Comparison of ENCODE assay signal across 34 cellular contexts in the genomic region with DNA sequence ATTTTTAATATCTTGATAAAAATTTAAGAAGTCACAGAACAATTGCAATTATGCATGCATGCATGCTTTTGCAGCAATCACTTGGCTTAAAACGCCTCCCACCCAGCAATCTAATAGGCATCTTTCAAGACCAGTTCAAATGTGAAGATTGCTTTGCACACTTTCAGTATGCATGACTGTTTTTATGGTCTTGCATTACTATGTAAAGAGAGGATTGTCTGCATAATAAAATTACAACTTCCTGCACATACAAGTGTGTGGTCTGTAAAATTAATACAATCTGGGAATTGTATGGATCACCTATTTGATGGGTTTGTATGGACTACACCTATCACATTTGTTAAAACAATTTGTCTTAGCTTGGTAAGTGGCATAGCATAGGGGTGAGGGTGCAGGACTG. TPM values are rescaled to one million over a fixed set of nuclear protein-coding genes. Genes with fewer than 3 reads are reported as not detected.
"Had no signal": no experiment of that assay in that cellular context is flagged by ENCODE, and none has a peak within 500 bp of the region (broad histone marks: within the 10 kb centered on the region; RNA-seq: fewer than 3 reads in every experiment).

No MANE protein-coding gene starts in this region.

- H3K27ac Mint-ChIP-seq: activated CD4-positive, alpha-beta memory T cell treated with anti-CD3 and anti-CD28 coated beads, Interleukin-2, amount 10 ng/mL, durations not matched to agents 7 days and 5 days; activated CD4-positive, alpha-beta T cell treated with anti-CD3 and anti-CD28 coated beads, Interleukin-2, amount 10 ng/mL, durations not matched to agents 7 days and 5 days; activated CD8-positive, alpha-beta memory T cell treated with anti-CD3 and anti-CD28 coated beads, Interleukin-2, amount 10 ng/mL, durations not matched to agents 7 days and 5 days; activated CD8-positive, alpha-beta T cell treated with anti-CD3 and anti-CD28 coated beads, Interleukin-2, amount 10 ng/mL, durations not matched to agents 7 days and 5 days; activated naive CD4-positive, alpha-beta T cell treated with anti-CD3 and anti-CD28 coated beads, Interleukin-2, amount 50 U/mL, for 72 hours; activated naive CD8-positive, alpha-beta T cell treated with anti-CD3 and anti-CD28 coated beads for 36 hours; activated T-cell treated with anti-CD3 and anti-CD28 coated beads, Interleukin-2, amount 50 U/mL, for 24 hours; activated T-helper 2 cell treated with anti-CD3 and anti-CD28 coated beads, Interferon-gamma antibody, Interleukin-2, Interleukin-4, amounts not matched to agents 10 μg/mL and 5 μg/mL and 100 μg/mL, durations not matched to agents 14 hours and 24 hours and 36 hours; T-helper 1 cell treated with Interleukin-12 subunit alpha and Interleukin-12 subunit beta and Interleukin-4 antibody, amounts not matched to agents 30 μg/mL and 1 μg/mL, for 36 hours; T-helper 2 cell treated with Interferon-gamma antibody and Interleukin-4, amounts not matched to agents 5 μg/mL and 100 μg/mL, for 36 hours; WTC11 had no signal

- DNase-seq: activated CD4-positive, alpha-beta memory T cell treated with anti-CD3 and anti-CD28 coated beads, Interleukin-2, amount 10 ng/mL, durations not matched to agents 7 days and 5 days; activated CD4-positive, alpha-beta T cell treated with anti-CD3 and anti-CD28 coated beads for 1 hour; activated CD4-positive, alpha-beta T cell treated with anti-CD3 and anti-CD28 coated beads for 4 hours; activated CD4-positive, alpha-beta T cell treated with anti-CD3 and anti-CD28 coated beads, Interleukin-2, amount 10 ng/mL, durations not matched to agents 7 days and 5 days; activated CD4-positive, alpha-beta T cell treated with anti-CD3 and anti-CD28 coated beads, Interleukin-2, amount 50 U/mL, for 48 hours; activated CD4-positive, CD25-positive, alpha-beta regulatory T cell; activated CD8-positive, alpha-beta memory T cell treated with anti-CD3 and anti-CD28 coated beads for 24 hours; activated CD8-positive, alpha-beta memory T cell treated with anti-CD3 and anti-CD28 coated beads, Interleukin-2, amount 10 ng/mL, durations not matched to agents 7 days and 5 days; activated CD8-positive, alpha-beta memory T cell treated with anti-CD3 and anti-CD28 coated beads, Interleukin-2, amount 50 U/mL, for 48 hours; activated CD8-positive, alpha-beta T cell treated with anti-CD3 and anti-CD28 coated beads, Interleukin-2, amount 10 ng/mL, durations not matched to agents 7 days and 5 days; activated effector memory CD4-positive, alpha-beta T cell treated with Interleukin-2 at 50 U/mL for 16 hours; activated gamma-delta T cell; activated naive CD4-positive, alpha-beta T cell treated with anti-CD3 and anti-CD28 coated beads, Interleukin-2, amount 50 U/mL, for 16 hours; activated naive CD4-positive, alpha-beta T cell treated with Interleukin-2 at 50 U/mL for 16 hours; activated naive CD8-positive, alpha-beta T cell treated with anti-CD3 and anti-CD28 coated beads for 36 hours; activated T-cell treated with anti-CD3 and anti-CD28 coated beads, Interleukin-2, amount 50 U/mL, for 24 hours; activated T-cell treated with anti-CD3 and anti-CD28 coated beads, Interleukin-2, amount 50 U/mL, for 48 hours; adrenal gland; amniotic stem cell; aorta; body of pancreas; brain microvascular endothelial cell; central memory CD4-positive, alpha-beta T cell; T-helper 1 cell; T-helper 2 cell; T-helper 9 cell; WERI-Rb-1 had no signal

- ATAC-seq: activated CD4-positive, CD25-positive, alpha-beta regulatory T cell treated with anti-CD3 and anti-CD28 coated beads, Interleukin-2, amount 50 U/mL, for 24 hours; activated CD8-positive, alpha-beta memory T cell treated with anti-CD3 and anti-CD28 coated beads, Interleukin-2, amount 10 ng/mL, durations not matched to agents 7 days and 5 days; activated CD8-positive, alpha-beta T cell treated with anti-CD3 and anti-CD28 coated beads, Interleukin-2, amount 10 ng/mL, durations not matched to agents 7 days and 5 days; activated naive CD4-positive, alpha-beta T cell treated with anti-CD3 and anti-CD28 coated beads, Interleukin-2, amount 50 U/mL, for 72 hours; body of pancreas; WTC11 had no signal

- H3K27me3 Mint-ChIP-seq: activated CD4-positive, alpha-beta memory T cell treated with anti-CD3 and anti-CD28 coated beads, Interleukin-2, amount 10 ng/mL, durations not matched to agents 7 days and 5 days; activated CD4-positive, alpha-beta T cell treated with anti-CD3 and anti-CD28 coated beads, Interleukin-2, amount 10 ng/mL, durations not matched to agents 7 days and 5 days; activated naive CD8-positive, alpha-beta T cell treated with anti-CD3 and anti-CD28 coated beads for 36 hours; activated T-cell treated with anti-CD3 and anti-CD28 coated beads, Interleukin-2, amount 50 U/mL, for 24 hours had no signal

- H3K27ac ChIP-seq: adrenal gland, body of pancreas, brain microvascular endothelial cell, breast epithelium, WERI-Rb-1 had no signal

- H3K9me3 Mint-ChIP-seq: activated CD4-positive, alpha-beta memory T cell treated with anti-CD3 and anti-CD28 coated beads, Interleukin-2, amount 10 ng/mL, durations not matched to agents 7 days and 5 days; activated CD4-positive, alpha-beta T cell treated with anti-CD3 and anti-CD28 coated beads, Interleukin-2, amount 10 ng/mL, durations not matched to agents 7 days and 5 days; activated naive CD4-positive, alpha-beta T cell treated with anti-CD3 and anti-CD28 coated beads, Interleukin-2, amount 50 U/mL, for 72 hours; activated naive CD8-positive, alpha-beta T cell treated with anti-CD3 and anti-CD28 coated beads for 36 hours; activated T-cell treated with anti-CD3 and anti-CD28 coated beads, Interleukin-2, amount 50 U/mL, for 24 hours; activated T-helper 2 cell treated with anti-CD3 and anti-CD28 coated beads, Interferon-gamma antibody, Interleukin-2, Interleukin-4, amounts not matched to agents 10 μg/mL and 5 μg/mL and 100 μg/mL, durations not matched to agents 14 hours and 24 hours and 36 hours; T-helper 1 cell treated with Interleukin-12 subunit alpha and Interleukin-12 subunit beta and Interleukin-4 antibody, amounts not matched to agents 30 μg/mL and 1 μg/mL, for 36 hours; T-helper 2 cell treated with Interferon-gamma antibody and Interleukin-4, amounts not matched to agents 5 μg/mL and 100 μg/mL, for 36 hours had no signal

- H3K4me3 Mint-ChIP-seq: activated CD4-positive, alpha-beta memory T cell treated with anti-CD3 and anti-CD28 coated beads, Interleukin-2, amount 10 ng/mL, durations not matched to agents 7 days and 5 days; activated CD4-positive, alpha-beta T cell treated with anti-CD3 and anti-CD28 coated beads, Interleukin-2, amount 10 ng/mL, durations not matched to agents 7 days and 5 days; activated CD8-positive, alpha-beta memory T cell treated with anti-CD3 and anti-CD28 coated beads, Interleukin-2, amount 10 ng/mL, durations not matched to agents 7 days and 5 days; activated CD8-positive, alpha-beta T cell treated with anti-CD3 and anti-CD28 coated beads, Interleukin-2, amount 10 ng/mL, durations not matched to agents 7 days and 5 days; activated naive CD8-positive, alpha-beta T cell treated with anti-CD3 and anti-CD28 coated beads for 36 hours; activated T-cell treated with anti-CD3 and anti-CD28 coated beads, Interleukin-2, amount 50 U/mL, for 24 hours; T-helper 1 cell treated with Interleukin-12 subunit alpha and Interleukin-12 subunit beta and Interleukin-4 antibody, amounts not matched to agents 30 μg/mL and 1 μg/mL, for 36 hours; T-helper 2 cell treated with Interferon-gamma antibody and Interleukin-4, amounts not matched to agents 5 μg/mL and 100 μg/mL, for 36 hours; WTC11 had no signal

- H3K4me1 Mint-ChIP-seq: activated CD4-positive, alpha-beta memory T cell treated with anti-CD3 and anti-CD28 coated beads, Interleukin-2, amount 10 ng/mL, durations not matched to agents 7 days and 5 days; activated CD4-positive, alpha-beta T cell treated with anti-CD3 and anti-CD28 coated beads, Interleukin-2, amount 10 ng/mL, durations not matched to agents 7 days and 5 days; activated CD8-positive, alpha-beta memory T cell treated with anti-CD3 and anti-CD28 coated beads, Interleukin-2, amount 10 ng/mL, durations not matched to agents 7 days and 5 days; activated naive CD8-positive, alpha-beta T cell treated with anti-CD3 and anti-CD28 coated beads for 36 hours had no signal

RNA-seq across cellular contexts. Expression of a gene that starts 48.7 kb away (rescaled TPM):
- total RNA-seq: body of pancreas had no signal
